Comparison of ENCODE assay signal across 9 cellular contexts in the genomic region with DNA sequence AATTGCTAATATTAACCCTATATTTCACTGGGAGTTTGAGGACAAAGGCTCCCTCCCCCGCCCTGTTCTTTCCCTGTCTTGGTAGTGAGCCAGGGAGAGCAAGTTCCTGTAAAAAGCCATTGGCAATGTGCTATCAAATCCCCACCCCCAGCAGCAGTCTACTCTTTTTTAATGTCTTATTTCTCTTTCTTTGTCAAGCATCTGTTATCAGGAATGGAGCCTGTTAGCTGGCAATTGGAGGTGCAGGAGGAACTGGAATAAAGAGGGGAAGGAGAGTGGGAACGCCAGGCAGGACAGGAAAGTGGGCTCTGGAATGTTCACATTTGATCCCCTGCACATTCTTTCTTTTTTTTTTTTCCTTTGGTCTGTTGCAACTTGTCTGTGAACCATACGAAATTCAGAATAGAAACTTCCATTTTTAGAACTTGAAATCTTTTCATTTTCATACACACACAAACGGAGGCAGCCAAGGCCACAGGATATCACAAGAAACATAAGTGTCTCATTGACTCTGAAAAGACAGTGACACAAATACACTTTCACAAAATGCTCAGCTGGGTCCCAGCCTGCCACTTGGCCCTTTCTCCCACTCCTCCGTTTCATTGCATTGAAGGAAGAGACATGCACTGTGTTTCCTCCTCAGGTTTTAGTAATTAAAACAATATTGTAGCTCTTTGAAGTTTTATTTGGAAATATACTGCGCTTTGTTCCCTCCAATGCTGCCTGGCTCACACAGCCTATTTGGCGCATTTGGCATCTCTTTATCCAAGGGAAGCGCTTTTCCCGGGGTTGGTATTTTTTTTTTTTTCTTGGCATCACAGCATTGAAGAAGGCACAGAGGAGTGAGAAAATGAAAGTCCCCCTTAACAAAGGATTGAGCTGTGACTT.
DNase-seq lines count a peak whose midpoint lies in the region; ATAC-seq, FAIRE-seq and TF ChIP-seq lines count a peak whose summit lies in the region.
"Had no signal": no experiment of that assay in that cellular context is flagged by ENCODE, and none has a peak within 500 bp of the region (broad histone marks: within the 10 kb centered on the region; RNA-seq: fewer than 3 reads in every experiment).

No MANE protein-coding gene starts in this region.

- dilution Hi-C loops in keratinocyte (cut with MboI; ENCODE audit: extremely low pct_ligation_motif_present, low sequenced_read_pairs), result no loop called here

- FAIRE-seq in keratinocyte (lab: Jason Lieb, UNC), result peak; percentile 46

- no peaks in the 10 kb centered on the region for H3K79me2 ChIP-seq in keratinocyte (ENCODE audit: control insufficient read depth, insufficient read depth, low read length)

- H3K36me3 Mint-ChIP-seq in Caco-2 (ENCODE audit: insufficient read depth, unreplicated experiment), result no peaks in the 10 kb centered on the region

- H3K27me3 ChIP-seq in Caco-2 (replicated peaks; ENCODE audit: control insufficient read depth, insufficient read depth, low read length), result no peaks in the 10 kb centered on the region
- no peaks in the 10 kb centered on the region for H3K27me3 ChIP-seq in keratinocyte (ENCODE audit: control insufficient read depth, extremely low read depth, insufficient read depth, low read length)
- no peaks in the 10 kb centered on the region for H3K27me3 ChIP-seq in tibial nerve

- peak overlapping the region; percentile 71 for H3K27ac Mint-ChIP-seq in Caco-2 (ENCODE audit: unreplicated experiment)

- peak overlapping the region; percentile 92 for H2AFZ ChIP-seq in keratinocyte (ENCODE audit: control insufficient read depth, low read length)

- intact Hi-C loops in Caco-2 (cut with micrococcal nuclease; ENCODE audit: unreplicated experiment), result loop anchor here (2.0 to 5.0 kb wide), 3 partner anchors 257 to 659 kb away; no protein-coding TSS in a partner anchor

- H3K4me1 ChIP-seq in Caco-2 (peaks cover 27% of the 10 kb centered on the region), keratinocyte (ENCODE audit: control insufficient read depth, extremely low read depth, insufficient read depth, low read length) (peaks cover 46% of the 10 kb centered on the region), tibial nerve (peaks cover 0 to 58% (median 26%) of the 10 kb centered on the region in 4 donors)

- no peaks in the 10 kb centered on the region for H3K9me3 ChIP-seq in Caco-2
- H3K9me3 ChIP-seq in keratinocyte (ENCODE audit: control insufficient read depth, low read depth, low read length), result peaks cover 6% of the 10 kb centered on the region
- H3K9me3 ChIP-seq in tibial nerve, result no peaks in the 10 kb centered on the region

- H3K4me3 ChIP-seq in Caco-2 (ENCODE audit: low read depth, low read length), result no peak overlapping the region
- H3K4me3 ChIP-seq in keratinocyte (ENCODE audit: control insufficient read depth in 2 of 3, extremely low read depth in 1 of 3, insufficient read depth in 2 of 3, low read depth in 1 of 3, low read length in 3 of 3), result peak overlapping the region in 2 of 3 experiments; percentile 60
- peak overlapping the region; percentile 0 to 32 (median 14) for H3K4me3 ChIP-seq in tibial nerve

- ATAC-seq in GM21390 (IDR thresholded peaks at IDR 0.05; ENCODE audit: unreplicated experiment), result peak; percentile 56
- peak; percentile 46 for ATAC-seq in HG03571 (IDR thresholded peaks at IDR 0.05; ENCODE audit: unreplicated experiment)
- ATAC-seq: HCT116 had no signal

- 29 to 39% methylated on average over 9 of the region's 9 CpGs for WGBS in tibial nerve, 2 donors

- TF ChIP-seq CTCF in Caco-2 (IDR thresholded peaks at IDR 0.05; ENCODE audit: insufficient read depth in 1 of 2, low read depth in 1 of 2, low read length in 1 of 2, severe bottlenecking in 1 of 2, unreplicated experiment in 1 of 2) (no peak), keratinocyte (optimal IDR thresholded peaks at IDR 0.05 in 1 of 3, IDR thresholded peaks at IDR 0.05 in 1 of 3, conservative IDR thresholded peaks at IDR 0.05 in 1 of 3; ENCODE audit: extremely low read depth in 1 of 3, insufficient read depth in 2 of 3, low read length in 3 of 3) (no peak), tibial nerve (IDR thresholded peaks at IDR 0.05) (no peak)

- DNase-seq in Caco-2 (no peak), keratinocyte (ENCODE audit: low read depth, low spot score) (no peak), tibial nerve (ENCODE audit: low spot score in 2 of 2) (peak in 1 of 2 donors; percentile 13), AML-193 (lab: John Stamatoyannopoulos, UW) (no peak)
- no peak for DNase-seq in stimulated activated CD4-positive, alpha-beta T cell treated with anti-CD3 and anti-CD28 coated beads, Interleukin-1b, Interleukin-23, amount 100 ng/mL, for 48 hours

- CTCF ChIA-PET in Caco-2 (lab: Charles Lee), result no interaction called here

- H3K27ac ChIP-seq in angular gyrus (ENCODE audit: low read depth, low read length) (peak overlapping the region; percentile 94), keratinocyte (ENCODE audit: control insufficient read depth, insufficient read depth, low read length) (peak overlapping the region; percentile 97), tibial nerve (peak overlapping the region in 2 of 4 donors; percentile 34 to 61)

- no peaks in the 10 kb centered on the region for H3K27me3 Mint-ChIP-seq in Caco-2 (ENCODE audit: insufficient read depth, unreplicated experiment)

- TF ChIP-seq EP300 in tibial nerve (IDR thresholded peaks at IDR 0.05), result no peak

- no peak for TF ChIP-seq POLR2A in tibial nerve (IDR thresholded peaks at IDR 0.05)

- POLR2A ChIA-PET in Caco-2 (lab: Charles Lee), result no interaction called here

- no peaks in the 10 kb centered on the region for H4K20me1 ChIP-seq in keratinocyte (ENCODE audit: control insufficient read depth, extremely low read depth, insufficient read depth, low read length)

- H3K36me3 ChIP-seq in Caco-2 (ENCODE audit: control insufficient read depth, insufficient read depth, low read length) (no peaks in the 10 kb centered on the region), keratinocyte (ENCODE audit: control insufficient read depth in 2 of 2, extremely low read depth in 1 of 2, insufficient read depth in 2 of 2, low read length in 2 of 2) (no peaks in the 10 kb centered on the region), tibial nerve (no peaks in the 10 kb centered on the region)

- H3K9ac ChIP-seq in keratinocyte (ENCODE audit: control insufficient read depth, extremely low read depth, insufficient read depth, low read length), result peak overlapping the region; percentile 80

- H3K4me2 ChIP-seq in keratinocyte (ENCODE audit: control insufficient read depth, extremely low read depth, insufficient read depth, low read depth, low read length), result peak overlapping the region; percentile 93

- peak overlapping the region; percentile 18 for H3K4me3 Mint-ChIP-seq in Caco-2 (ENCODE audit: unreplicated experiment)

- peaks cover 31% of the 10 kb centered on the region for H3K4me1 Mint-ChIP-seq in Caco-2 (ENCODE audit: low read depth, unreplicated experiment)

- no TSS peak for BruUV-seq in Caco-2 (replicated peaks; lab: Mats Ljungman, UMichigan)

- H3K9me1 ChIP-seq in keratinocyte (ENCODE audit: control insufficient read depth, extremely low read depth, insufficient read depth, low read length), result no peaks in the 10 kb centered on the region

- no peaks in the 10 kb centered on the region for H3K9me3 Mint-ChIP-seq in Caco-2 (ENCODE audit: unreplicated experiment)
